In the genomic region with DNA sequence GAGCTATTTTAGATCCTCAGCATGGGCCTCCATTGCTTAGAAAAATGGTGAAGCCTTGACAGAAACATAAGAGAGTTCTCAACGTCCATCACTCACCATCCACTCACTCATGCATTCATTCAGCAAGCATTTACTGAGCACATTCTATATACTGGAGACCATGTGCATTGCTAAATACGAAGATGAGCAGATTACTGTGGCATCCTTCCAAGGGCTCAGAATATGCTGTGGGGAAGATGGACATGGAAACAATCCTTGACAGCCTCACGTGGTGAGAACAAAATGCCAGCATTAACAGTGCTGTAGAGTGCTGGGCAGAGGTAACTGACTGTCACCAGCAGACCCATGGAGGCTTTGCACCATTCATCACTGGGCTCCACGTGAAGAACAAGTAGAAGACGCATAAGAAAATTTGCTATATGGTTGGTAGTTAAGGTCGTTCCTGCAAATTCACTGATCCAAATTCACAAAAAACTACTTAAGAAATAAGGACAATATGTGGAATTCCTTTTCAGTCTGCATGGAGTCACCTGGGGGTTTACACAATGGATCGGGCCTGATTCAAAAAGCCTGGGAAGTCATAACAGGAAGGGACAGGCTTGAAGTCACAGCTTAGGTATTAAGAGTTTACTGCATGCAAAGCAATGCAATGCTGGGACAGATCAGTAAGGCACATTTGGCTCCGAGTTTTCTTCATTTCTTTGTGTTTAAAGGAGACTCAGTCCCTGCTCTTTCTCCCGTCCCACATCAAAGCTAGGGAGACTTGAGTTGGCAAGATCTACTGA, we compare ENCODE assay signal across 30 cellular contexts.
"Had no signal": no experiment of that assay in that cellular context is flagged by ENCODE, and none has a peak within 500 bp of the region (broad histone marks: within the 10 kb centered on the region; RNA-seq: fewer than 3 reads in every experiment).

No MANE protein-coding gene starts in this region.

- H3K27me3 ChIP-seq: left lung, neutrophil, ovary, vagina had no signal

- H3K27ac ChIP-seq: left lung, neutrophil, ovary, prostate gland, thoracic aorta, vagina, VCaP had no signal

- H3K4me3 ChIP-seq: left lung, lung, mucosa of descending colon, ovary, prostate gland, thoracic aorta, vagina had no signal

- ATAC-seq: activated CD4-positive, CD25-positive, alpha-beta regulatory T cell treated with anti-CD3 and anti-CD28 coated beads, Interleukin-2, amount 50 U/mL, for 24 hours; left lung; mucosa of descending colon; natural killer cell treated with Interleukin-12 subunit alpha and Interleukin-12 subunit beta and Interleukin-15 and Interleukin-18, amount 100 ng/mL, for 72 hours; right cardiac atrium had no signal

- H3K36me3 ChIP-seq: left lung, neutrophil, ovary, prostate gland, thoracic aorta, vagina had no signal

- DNase-seq: activated CD4-positive, alpha-beta T cell treated with anti-CD3 and anti-CD28 coated beads for 48 hours; activated CD4-positive, alpha-beta T cell treated with anti-CD3 and anti-CD28 coated beads, Interleukin-2, amount 50 U/mL, for 48 hours; activated CD8-positive, alpha-beta memory T cell treated with anti-CD3 and anti-CD28 coated beads for 24 hours; activated effector memory CD4-positive, alpha-beta T cell treated with anti-CD3 and anti-CD28 coated beads, Interleukin-2, amount 50 U/mL, for 16 hours; activated naive CD4-positive, alpha-beta T cell treated with anti-CD3 and anti-CD28 coated beads for 36 hours; activated naive CD8-positive, alpha-beta T cell treated with anti-CD3 and anti-CD28 coated beads, Interleukin-2, amount 10 ng/mL, durations not matched to agents 7 days and 5 days; activated T-cell treated with anti-CD3 and anti-CD28 coated beads, Interleukin-2, amount 50 U/mL, for 1 hour; effector CD8-positive, alpha-beta T cell; erythroblast; kidney glomerular epithelial cell; left lung; mesendoderm; mucosa of descending colon; ovary; right cardiac atrium; stimulated activated CD4-positive, alpha-beta T cell treated with anti-CD3 and anti-CD28 coated beads, Interleukin-2, amount 100 ng/mL, for 48 hours; stimulated activated naive CD4-positive, alpha-beta T cell treated with Interleukin-2 at 50 U/mL for 16 hours; SW 1271; T-helper 9 cell had no signal

- H3K9me3 ChIP-seq: left lung, mucosa of descending colon, neutrophil, ovary, prostate gland, thoracic aorta, vagina had no signal

- H3K4me1 ChIP-seq: prostate gland had no signal

- FAIRE-seq: astrocyte, endometrium, TTC549 had no signal
